In genomic region chr18:50218432-50219197, GRCh38 we compare ENCODE assay signal across 8 cellular contexts. TPM values are rescaled to one million over a fixed set of nuclear protein-coding genes. Genes with fewer than 3 reads are reported as not detected.
DNase-seq lines count a peak whose midpoint lies in the region; ATAC-seq and TF ChIP-seq lines count a peak whose summit lies in the region.

No MANE protein-coding gene starts in this region.

- H3K4me1 ChIP-seq in cardiac muscle cell (ENCODE audit: low read depth), result no peaks in the 10 kb centered on the region
- no peaks in the 10 kb centered on the region for H3K4me1 ChIP-seq in mesenchymal stem cell (ENCODE audit: control insufficient read depth, insufficient read depth, low read depth, low read length)

- DNase-seq in cardiac muscle cell (ENCODE audit: low read depth in 1 of 2, low spot score in 1 of 2), result peak; percentile 8 to 43
- no peak for DNase-seq in Right ventricle myocardium inferior (ENCODE audit: missing footprints)
- peak; percentile 79 for DNase-seq in WERI-Rb-1
- peak; percentile 15 for DNase-seq in stimulated activated CD4-positive, alpha-beta T cell treated with anti-CD3 and anti-CD28 coated beads, Interleukin-2, amount 100 ng/mL, for 4 hours (ENCODE audit: low read depth)
- DNase-seq in mesenchymal stem cell, result no peak
- no peak for DNase-seq in AG08395 (ENCODE audit: low spot score)

- no peak overlapping the region for H4K8ac ChIP-seq in mesenchymal stem cell (ENCODE audit: low read length)

- no peak for ATAC-seq in Right ventricle myocardium inferior
- ATAC-seq in HG03439 (IDR thresholded peaks at IDR 0.05; ENCODE audit: unreplicated experiment), result peak; percentile 77
- ATAC-seq in esophagus mucosa, result peak; percentile 70

- H2AFZ ChIP-seq in mesenchymal stem cell (ENCODE audit: low read depth, low read length), result no peak overlapping the region

- intact Hi-C loops in Right ventricle myocardium inferior (cut with DNase I), result loop anchor here (2.0 to 5.0 kb wide), 2 partner anchors 139 to 210 kb away; no protein-coding TSS in a partner anchor

- no peak overlapping the region for H3K23ac ChIP-seq in mesenchymal stem cell (ENCODE audit: low read length in 2 of 2)

- TF ChIP-seq CTCF in cardiac muscle cell (IDR thresholded peaks at IDR 0.05; ENCODE audit: low read depth, low read length) (peak; percentile 53), WERI-Rb-1 (IDR thresholded peaks at IDR 0.05; ENCODE audit: low read depth, low read length) (peak; percentile 84)

- H2BK5ac ChIP-seq in mesenchymal stem cell (ENCODE audit: low read depth, low read length, poor library complexity, severe bottlenecking), result no peak overlapping the region

- H3K27me3 ChIP-seq in cardiac muscle cell (no peaks in the 10 kb centered on the region), WERI-Rb-1 (ENCODE audit: insufficient read depth, low read depth, severe bottlenecking) (no peaks in the 10 kb centered on the region), mesenchymal stem cell (ENCODE audit: control insufficient read depth in 1 of 2, insufficient read depth in 1 of 2, low read length in 2 of 2) (peaks cover 22 to 27% of the 10 kb centered on the region in 2 experiments)

- no peak overlapping the region for H3K14ac ChIP-seq in mesenchymal stem cell (ENCODE audit: low read length in 2 of 2)

- H3K79me1 ChIP-seq in mesenchymal stem cell (replicated peaks; ENCODE audit: low read length, poor library complexity, severe bottlenecking), result no peaks in the 10 kb centered on the region

- H2AK5ac ChIP-seq in mesenchymal stem cell (ENCODE audit: low read length, severe bottlenecking), result no peak overlapping the region

- H2BK120ac ChIP-seq in mesenchymal stem cell (ENCODE audit: low read depth, low read length), result no peak overlapping the region

- no peak overlapping the region for H3K4ac ChIP-seq in mesenchymal stem cell (ENCODE audit: low read depth in 1 of 2, low read length in 2 of 2)

- H2BK15ac ChIP-seq in mesenchymal stem cell (ENCODE audit: low read depth, poor library complexity, severe bottlenecking), result no peak overlapping the region

- no peak overlapping the region for H4K91ac ChIP-seq in mesenchymal stem cell (ENCODE audit: low read length)

- H3K4me2 ChIP-seq in mesenchymal stem cell (ENCODE audit: low read length, poor library complexity, severe bottlenecking), result no peak overlapping the region

- H3K4me3 ChIP-seq in cardiac muscle cell (no peak overlapping the region), WERI-Rb-1 (ENCODE audit: low read depth, low read length) (no peak overlapping the region), mesenchymal stem cell (ENCODE audit: insufficient read depth in 1 of 2, low read depth in 1 of 2, low read length in 2 of 2) (no peak overlapping the region)

- no peak overlapping the region for H3K27ac ChIP-seq in cardiac muscle cell
- no peak overlapping the region for H3K27ac ChIP-seq in WERI-Rb-1
- no peak overlapping the region for H3K27ac ChIP-seq in mesenchymal stem cell (ENCODE audit: low read length, poor library complexity, severe bottlenecking)

- no peak overlapping the region for H2BK12ac ChIP-seq in mesenchymal stem cell (ENCODE audit: low read length in 2 of 2)

- no peak overlapping the region for H3K18ac ChIP-seq in mesenchymal stem cell (ENCODE audit: low read depth in 1 of 2, low read length in 2 of 2)

- WGBS in mesenchymal stem cell, result 57% methylated on average over 7 of the region's 7 CpGs

- H3K9ac ChIP-seq in mesenchymal stem cell (ENCODE audit: low read length), result no peak overlapping the region

- H3K9me3 ChIP-seq in cardiac muscle cell (ENCODE audit: low read depth), result no peaks in the 10 kb centered on the region
- peaks cover 31% of the 10 kb centered on the region for H3K9me3 ChIP-seq in WERI-Rb-1 (ENCODE audit: severe bottlenecking)
- peaks cover 7% of the 10 kb centered on the region for H3K9me3 ChIP-seq in mesenchymal stem cell (ENCODE audit: control insufficient read depth, low read length)

- H3K36me3 ChIP-seq in cardiac muscle cell (no peaks in the 10 kb centered on the region), WERI-Rb-1 (no peaks in the 10 kb centered on the region), mesenchymal stem cell (ENCODE audit: control insufficient read depth in 1 of 2, insufficient read depth in 2 of 2, low read depth in 1 of 2, low read length in 2 of 2) (no peaks in the 10 kb centered on the region)

RNA-seq across cellular contexts. Expression of gene MYO5B, which starts 23.7 kb away (rescaled TPM):
- total RNA-seq in cardiac muscle cell, result 6.4 and 16.7 TPM in 2 replicates
- 3.0 and 3.4 TPM in 2 replicates for polyA plus RNA-seq in cardiac muscle cell
- 0.89 TPM for total RNA-seq in Right ventricle myocardium inferior
- total RNA-seq in esophagus mucosa, result 29.6 TPM
- 0.54 TPM for polyA plus RNA-seq in mesenchymal stem cell (2013, experiment 1 of 2)
- 0.60 TPM for polyA plus RNA-seq in mesenchymal stem cell (2013, experiment 2 of 2)

RNA-seq across cellular contexts. Expression of gene CFAP53, which starts 47.7 kb away (rescaled TPM):
- total RNA-seq in cardiac muscle cell (0.56 and 3.9 TPM in 2 replicates), Right ventricle myocardium inferior (not detected), esophagus mucosa (0.36 TPM)
- polyA plus RNA-seq in cardiac muscle cell, result 1.0 and 1.6 TPM in 2 replicates
- 0.19 TPM for polyA plus RNA-seq in mesenchymal stem cell (2013, experiment 1 of 2)
- polyA plus RNA-seq in mesenchymal stem cell (2013, experiment 2 of 2), result 0.22 TPM

Comparison
In these comparisons a context has a peak if more than half of its experiments do, and no peak if none do; other contexts are left out.
1. DNase-seq: peak in cardiac muscle cell (2 of 2), WERI-Rb-1 (single experiment) and stimulated activated CD4-positive, alpha-beta T cell treated with anti-CD3 and anti-CD28 coated beads, Interleukin-2, amount 100 ng/mL, for 4 hours (single experiment); none in Right ventricle myocardium inferior (single experiment), mesenchymal stem cell (single experiment) and AG08395 (single experiment).